12 cellular contexts compared by ENCODE assay signal in genomic region chr4:145819246-145820181, GRCh38.
DNase-seq lines count a peak whose midpoint lies in the region; ATAC-seq and TF ChIP-seq lines count a peak whose summit lies in the region.
"Had no signal": no experiment of that assay in that cellular context is flagged by ENCODE, and none has a peak within 500 bp of the region (broad histone marks: within the 10 kb centered on the region; RNA-seq: fewer than 3 reads in every experiment).

No MANE protein-coding gene starts in this region.

- in situ Hi-C loops in GM13976 (cut with MboI; ENCODE audit: low sequenced_read_pairs, unreplicated experiment): no loop called here
- in situ Hi-C loops in KBM-7 (cut with MboI; ENCODE audit: low pct_unique_long_range_greater_than_20kb, low sequenced_read_pairs): no loop called here

- no peaks in the 10 kb centered on the region for H3K9me3 ChIP-seq in mucosa of descending colon
- H3K9me3 ChIP-seq: uterus had no signal

- ATAC-seq in HG02571 (IDR thresholded peaks at IDR 0.05; ENCODE audit: unreplicated experiment): peak; percentile 48
- ATAC-seq in mucosa of descending colon: peak; percentile 23

- H3K27ac ChIP-seq in caudate nucleus (ENCODE audit: low read depth, low read length): peak overlapping the region; percentile 3
- H3K27ac ChIP-seq: RWPE1, uterus had no signal

- no peak overlapping the region for H3K4me3 ChIP-seq in mucosa of descending colon
- H3K4me3 ChIP-seq: uterus had no signal

- intact Hi-C loops in mucosa of descending colon (cut with DNase I, micrococcal nuclease): no loop called here

- no peaks in the 10 kb centered on the region for H3K4me1 ChIP-seq in mucosa of descending colon (ENCODE audit: low read depth)
- H3K4me1 ChIP-seq: uterus had no signal

- DNase-seq in DMS 273 treated with DMSO at 0.1 percent for 48 hours (lab: John Stamatoyannopoulos, UW): peak; percentile 78
- DNase-seq in caudate nucleus (lab: John Stamatoyannopoulos, UW): peak in 24 of 61 donors; percentile 1 to 90 (median 13)
- peak in 1 of 3 donors; percentile 5 for DNase-seq in mucosa of descending colon
- DNase-seq in GM13976 (ENCODE audit: low spot score): no peak
- DNase-seq in activated T-cell treated with anti-CD3 and anti-CD28 coated beads, Interleukin-2, amount 50 U/mL, for 1 hour: no peak
- no peak for DNase-seq in KBM-7
- DNase-seq in CD1c-positive myeloid dendritic cell (ENCODE audit: extremely low spot score): no peak
- DNase-seq: activated B cell treated with CpG ODN at 0.5 μM for 24 hours, activated gamma-delta T cell, uterus had no signal

- TF ChIP-seq CTCF in mucosa of descending colon (IDR thresholded peaks at IDR 0.05) (no peak), GM13976 (IDR thresholded peaks at IDR 0.05; ENCODE audit: borderline replicate concordance, control extremely low read depth, extremely low read depth, insufficient read depth, missing control alignments) (no peak)

- H3K36me3 ChIP-seq in mucosa of descending colon (ENCODE audit: low read depth): no peaks in the 10 kb centered on the region
- H3K36me3 ChIP-seq: uterus had no signal
